ENCODE assay signal across 1 cellular context in genomic region chr6:30556006-30556713, GRCh38.
TF ChIP-seq lines count a peak whose summit lies in the region.

Gene GNL1 (minus strand): TSS chr6:30556489. CDS start chr6:30556203, 286 bp downstream.

TF ChIP-seq in HepG2, 621 proteins besides CTCF, POLR2A, EP300 and RAD21 (continued from another document and continues in another):
- TF ChIP-seq ZFX (CRISPR knock-in tag; IDR thresholded peaks at IDR 0.05; ENCODE audit: low read depth) (peak; percentile 51; the same call in 1 of the 2 replicates), SSRP1 (CRISPR knock-in tag; IDR thresholded peaks at IDR 0.05) (no peak; the same call in 1 of the 2 replicates), FOXA3 (CRISPR knock-in tag; IDR thresholded peaks at IDR 0.05) (no peak), DZIP1 (CRISPR knock-in tag; IDR thresholded peaks at IDR 0.05) (no peak), ZFP1 (CRISPR knock-in tag; IDR thresholded peaks at IDR 0.05) (no peak), SMC3 (IDR thresholded peaks at IDR 0.05; ENCODE audit: low read length) (no peak), PPARG (CRISPR knock-in tag; conservative IDR thresholded peaks at IDR 0.05) (no peak), SNAI1 (CRISPR knock-in tag; IDR thresholded peaks at IDR 0.05; ENCODE audit: borderline replicate concordance) (0 out of 2 replicates have a peak, but pooled peaks have one; percentile 73), MAFG (CRISPR knock-in tag; IDR thresholded peaks at IDR 0.05) (no peak), ATF3 (CRISPR knock-in tag; IDR thresholded peaks at IDR 0.05) (peak; percentile 73), ZNF414 (CRISPR knock-in tag; IDR thresholded peaks at IDR 0.05) (no peak; the same call in 1 of the 2 replicates), ZNF253 (CRISPR knock-in tag; IDR thresholded peaks at IDR 0.05; ENCODE audit: borderline replicate concordance) (peak; percentile 92; the same call in 1 of the 2 replicates), MIER2 (CRISPR knock-in tag; IDR thresholded peaks at IDR 0.05) (no peak; the same call in 1 of the 2 replicates), ZBTB10 (CRISPR knock-in tag; IDR thresholded peaks at IDR 0.05; ENCODE audit: borderline replicate concordance) (peak; percentile 42; the same call in 1 of the 2 replicates), ZNF776 (CRISPR knock-in tag; IDR thresholded peaks at IDR 0.05) (peak; percentile 52), JUNB (CRISPR knock-in tag; IDR thresholded peaks at IDR 0.05; ENCODE audit: borderline replicate concordance) (no peak; the same call in 1 of the 2 replicates), ZNF407 (CRISPR knock-in tag; IDR thresholded peaks at IDR 0.05; ENCODE audit: not compliant biosample characterization) (no peak), NFE2 (CRISPR knock-in tag; IDR thresholded peaks at IDR 0.05) (peak; percentile 44; the same call in 1 of the 2 replicates), ZGPAT (CRISPR knock-in tag; IDR thresholded peaks at IDR 0.05) (peak; percentile 76), CBX2 (IDR thresholded peaks at IDR 0.05; ENCODE audit: low read depth, low read length) (no peak), CBX2 (CRISPR knock-in tag; IDR thresholded peaks at IDR 0.05; ENCODE audit: low read depth) (no peak; the same call in 1 of the 2 replicates), MNT (IDR thresholded peaks at IDR 0.05) (peak; percentile 73), ESRRA (CRISPR knock-in tag; IDR thresholded peaks at IDR 0.05; ENCODE audit: low read depth) (no peak; the same call in 1 of the 2 replicates), GATAD1 (CRISPR knock-in tag; IDR thresholded peaks at IDR 0.05) (peak; percentile 33), NFE2L2 (IDR thresholded peaks at IDR 0.05; ENCODE audit: low read length) (no peak), ZFYVE20 (CRISPR knock-in tag; IDR thresholded peaks at IDR 0.05; ENCODE audit: borderline replicate concordance, low read depth) (peak; percentile 30; the same call in 1 of the 2 replicates), FOXK2 (IDR thresholded peaks at IDR 0.05) (peak; percentile 95), ARID2 (CRISPR knock-in tag; IDR thresholded peaks at IDR 0.05; ENCODE audit: borderline replicate concordance) (0 out of 2 replicates have a peak, but pooled peaks have one; percentile 57), MLXIP (CRISPR knock-in tag; IDR thresholded peaks at IDR 0.05; ENCODE audit: borderline replicate concordance) (0 out of 2 replicates have a peak, but pooled peaks have one; percentile 28), SAP130 (CRISPR knock-in tag; IDR thresholded peaks at IDR 0.05; ENCODE audit: low read depth) (peak; percentile 80), RAD51 (IDR thresholded peaks at IDR 0.05; ENCODE audit: borderline replicate concordance) (no peak), GLMP (CRISPR knock-in tag; IDR thresholded peaks at IDR 0.05; ENCODE audit: borderline replicate concordance) (no peak), ADNP (CRISPR knock-in tag; IDR thresholded peaks at IDR 0.05) (no peak), ZNF274 (CRISPR knock-in tag; IDR thresholded peaks at IDR 0.05) (peak; percentile 56), RXRB (CRISPR knock-in tag; IDR thresholded peaks at IDR 0.05; ENCODE audit: borderline replicate concordance) (0 out of 2 replicates have a peak, but pooled peaks have one; percentile 11)
